17 cellular contexts compared by ENCODE assay signal in genomic region chr22:46881373-46882118, GRCh38.
DNase-seq lines count a peak whose midpoint lies in the region; ATAC-seq and TF ChIP-seq lines count a peak whose summit lies in the region.
"Had no signal": no experiment of that assay in that cellular context is flagged by ENCODE, and none has a peak within 500 bp of the region (broad histone marks: within the 10 kb centered on the region; RNA-seq: fewer than 3 reads in every experiment).

No MANE protein-coding gene starts in this region.

- TF ChIP-seq CTCF in epithelial cell of proximal tubule (conservative IDR thresholded peaks at IDR 0.05; ENCODE audit: low read depth, low read length): peak; percentile 8
- TF ChIP-seq CTCF in psoas muscle (IDR thresholded peaks at IDR 0.05): no peak
- no peak for TF ChIP-seq CTCF in spleen (IDR thresholded peaks at IDR 0.05 in 8 of 11, conservative IDR thresholded peaks at IDR 0.05 in 3 of 11)

- H3K27me3 ChIP-seq in psoas muscle (ENCODE audit: insufficient read depth in 3 of 3, low read length in 2 of 3) (no peaks in the 10 kb centered on the region), spleen (replicated peaks in 1 of 7) (no peaks in the 10 kb centered on the region)

- TF ChIP-seq POLR2A in spleen (IDR thresholded peaks at IDR 0.05): no peak

- no peak overlapping the region for H3K4me3 Mint-ChIP-seq in activated CD4-positive, alpha-beta T cell treated with anti-CD3 and anti-CD28 coated beads for 36 hours
- H3K4me3 Mint-ChIP-seq: activated CD8-positive, alpha-beta memory T cell treated with anti-CD3 and anti-CD28 coated beads, Interleukin-2, amount 10 ng/mL, durations not matched to agents 7 days and 5 days had no signal

- CTCF ChIA-PET in activated CD4-positive, alpha-beta T cell treated with anti-CD3 and anti-CD28 coated beads for 36 hours (lab: Charles Lee): interaction anchor here (0.6 kb wide), 1 partner anchor 422 kb away, joined by 3 read pairs; no protein-coding TSS in a partner anchor

- no peak overlapping the region for H3K4me3 ChIP-seq in epithelial cell of proximal tubule (ENCODE audit: low read depth, low read length)
- H3K4me3 ChIP-seq in psoas muscle: no peak overlapping the region
- no peak overlapping the region for H3K4me3 ChIP-seq in spleen
- H3K4me3 ChIP-seq: GM12878, thoracic aorta had no signal

- intact Hi-C loops in activated CD4-positive, alpha-beta T cell treated with anti-CD3 and anti-CD28 coated beads for 36 hours (cut with DNase I, micrococcal nuclease): no loop called here
- intact Hi-C loops in psoas muscle (cut with DNase I) (no loop called here), spleen (cut with DNase I; ENCODE audit: low total_unique reads) (no loop called here)

- POLR2A ChIA-PET in activated CD4-positive, alpha-beta T cell treated with anti-CD3 and anti-CD28 coated beads for 36 hours (lab: Charles Lee): no interaction called here

- H3K4me1 ChIP-seq in psoas muscle (no peaks in the 10 kb centered on the region), spleen (peaks cover 0 to 13% (median 2%) of the 10 kb centered on the region in 6 donors)

- no peak overlapping the region for H3K27ac Mint-ChIP-seq in activated CD4-positive, alpha-beta T cell treated with anti-CD3 and anti-CD28 coated beads for 36 hours

- peak; percentile 42 for DNase-seq in activated CD4-positive, alpha-beta T cell treated with anti-CD3 and anti-CD28 coated beads for 36 hours
- DNase-seq in activated CD4-positive, alpha-beta T cell treated with anti-CD3 and anti-CD28 coated beads, Interleukin-2, amount 50 U/mL, for 1 hour: no peak
- peak; percentile 55 for DNase-seq in LHCN-M2 (ENCODE audit: low read depth)
- peak; percentile 25 for DNase-seq in epithelial cell of proximal tubule (ENCODE audit: low read depth)
- no peak for DNase-seq in psoas muscle
- DNase-seq in spleen: no peak
- DNase-seq in NOMO-1 (lab: John Stamatoyannopoulos, UW; ENCODE audit: unreplicated experiment in 2 of 2): no peak
- DNase-seq: activated CD8-positive, alpha-beta memory T cell treated with anti-CD3 and anti-CD28 coated beads, Interleukin-2, amount 10 ng/mL, durations not matched to agents 7 days and 5 days; anterior cingulate cortex; DMS153; effector CD4-positive, alpha-beta T cell; Karpas-422; midbrain; T-helper 9 cell had no signal

- H3K36me3 Mint-ChIP-seq in activated CD4-positive, alpha-beta T cell treated with anti-CD3 and anti-CD28 coated beads for 36 hours (ENCODE audit: low read depth): peaks cover 8% of the 10 kb centered on the region

- H3K36me3 ChIP-seq in psoas muscle (ENCODE audit: insufficient read depth in 1 of 2, low read depth in 1 of 2) (no peaks in the 10 kb centered on the region), spleen (peaks cover 0 to 77% (median 5%) of the 10 kb centered on the region in 6 donors)
- H3K36me3 ChIP-seq: thoracic aorta had no signal

- H3K9me3 ChIP-seq in psoas muscle (no peaks in the 10 kb centered on the region), spleen (no peaks in the 10 kb centered on the region)
- H3K9me3 ChIP-seq: thoracic aorta had no signal

- H3K9me3 Mint-ChIP-seq in activated CD4-positive, alpha-beta T cell treated with anti-CD3 and anti-CD28 coated beads for 36 hours (ENCODE audit: low read depth): no peaks in the 10 kb centered on the region

- ATAC-seq in activated CD4-positive, alpha-beta T cell treated with anti-CD3 and anti-CD28 coated beads for 36 hours: peak; percentile 77
- ATAC-seq in psoas muscle: peak in 3 of 4 donors; percentile 85 to 91 (median 91)
- no peak for ATAC-seq in GM21825 (IDR thresholded peaks at IDR 0.05; ENCODE audit: unreplicated experiment)
- ATAC-seq: activated CD8-positive, alpha-beta memory T cell treated with anti-CD3 and anti-CD28 coated beads, Interleukin-2, amount 10 ng/mL, durations not matched to agents 7 days and 5 days; GM12878 had no signal

- peaks cover 8% of the 10 kb centered on the region for H3K4me1 Mint-ChIP-seq in activated CD4-positive, alpha-beta T cell treated with anti-CD3 and anti-CD28 coated beads for 36 hours

- no peaks in the 10 kb centered on the region for H3K27me3 Mint-ChIP-seq in activated CD4-positive, alpha-beta T cell treated with anti-CD3 and anti-CD28 coated beads for 36 hours
- H3K27me3 Mint-ChIP-seq: activated CD8-positive, alpha-beta memory T cell treated with anti-CD3 and anti-CD28 coated beads, Interleukin-2, amount 10 ng/mL, durations not matched to agents 7 days and 5 days had no signal

- 55 to 93% (median 87%) methylated on average over 11 of the region's 11 CpGs for WGBS in psoas muscle, 3 donors
- WGBS in spleen, 5 donors: 94 to 97% (median 95%) methylated on average over 10 to 11 of the region's 11 CpGs

- H3K27ac ChIP-seq in psoas muscle (no peak overlapping the region), spleen (no peak overlapping the region)
- H3K27ac ChIP-seq: thoracic aorta had no signal

Comparison
In these comparisons a context has a peak if more than half of its experiments do, and no peak if none do; other contexts are left out.
1. DNase-seq: peak in activated CD4-positive, alpha-beta T cell treated with anti-CD3 and anti-CD28 coated beads for 36 hours (single experiment), LHCN-M2 (single experiment) and epithelial cell of proximal tubule (single experiment); none in activated CD4-positive, alpha-beta T cell treated with anti-CD3 and anti-CD28 coated beads, Interleukin-2, amount 50 U/mL, for 1 hour (single experiment), psoas muscle (0 of 2), spleen (single experiment) and NOMO-1 (0 of 2).